Comparison of ENCODE assay signal across 11 cellular contexts in genomic region chr7:47852330-47853245, GRCh38.
DNase-seq lines count a peak whose midpoint lies in the region; ATAC-seq, FAIRE-seq and TF ChIP-seq lines count a peak whose summit lies in the region.
"Had no signal": no experiment of that assay in that cellular context is flagged by ENCODE, and none has a peak within 500 bp of the region (broad histone marks: within the 10 kb centered on the region; RNA-seq: fewer than 3 reads in every experiment).

No MANE protein-coding gene starts in this region.

- intact Hi-C loops in HepG2 (cut with micrococcal nuclease; ENCODE audit: unreplicated experiment) (no loop called here), right lobe of liver (cut with DNase I) (no loop called here)

- in situ Hi-C loops in HepG2 (cut with HindIII; ENCODE audit: extremely low pct_ligation_motif_present, low pct_unique_long_range_greater_than_20kb) = no loop called here

- no peak for TF ChIP-seq POLR2A in HepG2 (IDR thresholded peaks at IDR 0.05; ENCODE audit: insufficient read depth in 1 of 2, low read depth in 2 of 2, low read length in 2 of 2)
- TF ChIP-seq POLR2A in right lobe of liver (IDR thresholded peaks at IDR 0.05) = no peak

- H3K4me2 ChIP-seq in HepG2 (ENCODE audit: low read depth, low read length) = no peak overlapping the region

- CTCF ChIA-PET in HepG2 (lab: Yijun Ruan, JAX; ENCODE audit: low intra/inter-chr PET ratio, low total read pairs) = no interaction called here

- H3K27ac ChIP-seq in HepG2 (ENCODE audit: extremely low read length, insufficient read depth, low read length) (no peak overlapping the region), right lobe of liver (no peak overlapping the region)
- H3K27ac ChIP-seq: thoracic aorta had no signal

- no peak for FAIRE-seq in HepG2 (lab: Jason Lieb, UNC)

- no peaks in the 10 kb centered on the region for H4K20me1 ChIP-seq in HepG2 (ENCODE audit: insufficient read depth, low read length)

- H3K9me3 Mint-ChIP-seq in endothelial cell (ENCODE audit: unreplicated experiment) = no peaks in the 10 kb centered on the region
- no peaks in the 10 kb centered on the region for H3K9me3 Mint-ChIP-seq in naive thymus-derived CD8-positive, alpha-beta T cell

- peak; percentile 60 for ATAC-seq in HepG2
- ATAC-seq in right lobe of liver = no peak
- no peak for ATAC-seq in activated CD4-positive, CD25-positive, alpha-beta regulatory T cell treated with anti-CD3 and anti-CD28 coated beads, Interleukin-2, amount 50 U/mL, for 24 hours
- ATAC-seq in naive thymus-derived CD8-positive, alpha-beta T cell = no peak

- H3K36me3 Mint-ChIP-seq in endothelial cell (ENCODE audit: low read depth, unreplicated experiment) = no peaks in the 10 kb centered on the region
- H3K36me3 Mint-ChIP-seq in naive thymus-derived CD8-positive, alpha-beta T cell = no peaks in the 10 kb centered on the region

- no TSS peak for BruUV-seq in HepG2 (replicated peaks; lab: Mats Ljungman, UMichigan)

- H3K4me3 Mint-ChIP-seq in endothelial cell (ENCODE audit: unreplicated experiment) = no peak overlapping the region
- no peak overlapping the region for H3K4me3 Mint-ChIP-seq in naive thymus-derived CD8-positive, alpha-beta T cell

- TF ChIP-seq RAD21 in HepG2 (CRISPR knock-in tag; IDR thresholded peaks at IDR 0.05) = no peak

- POLR2A ChIA-PET in HepG2 (lab: Yijun Ruan, JAX) = no interaction called here
- POLR2A ChIA-PET in naive thymus-derived CD8-positive, alpha-beta T cell (lab: Charles Lee) = no interaction called here

- H3K9ac ChIP-seq in HepG2 (ENCODE audit: insufficient read depth, low read depth, low read length) = no peak overlapping the region

- H2AFZ ChIP-seq in HepG2 (ENCODE audit: low read length) = no peak overlapping the region

- no peaks in the 10 kb centered on the region for H3K4me1 Mint-ChIP-seq in endothelial cell (ENCODE audit: unreplicated experiment)
- H3K4me1 Mint-ChIP-seq in naive thymus-derived CD8-positive, alpha-beta T cell = no peaks in the 10 kb centered on the region

- H3K4me3 ChIP-seq in HepG2 (replicated peaks in 1 of 3; ENCODE audit: insufficient read depth in 1 of 3, low read depth in 2 of 3, low read length in 3 of 3) (no peak overlapping the region), right lobe of liver (no peak overlapping the region), LNCaP clone FGC (ENCODE audit: low read depth, low read length) (no peak overlapping the region)
- H3K4me3 ChIP-seq: thoracic aorta had no signal

- H3K36me3 ChIP-seq in HepG2 (replicated peaks in 1 of 2; ENCODE audit: control insufficient read depth in 1 of 2, insufficient read depth in 2 of 2, low read length in 2 of 2) (no peaks in the 10 kb centered on the region), right lobe of liver (no peaks in the 10 kb centered on the region)
- H3K36me3 ChIP-seq: thoracic aorta had no signal

- no peaks in the 10 kb centered on the region for H3K9me3 ChIP-seq in HepG2 (ENCODE audit: low read length)
- no peaks in the 10 kb centered on the region for H3K9me3 ChIP-seq in right lobe of liver
- H3K9me3 ChIP-seq: thoracic aorta had no signal

- DNase-seq in HepG2 (ENCODE audit: low spot score) = no peak
- DNase-seq in right lobe of liver = no peak
- DNase-seq in LNCaP clone FGC (ENCODE audit: low read depth) = no peak
- DNase-seq in endothelial cell (ENCODE audit: low spot score) = peak; percentile 14
- no peak for DNase-seq in RKO (ENCODE audit: low spot score)
- no peak for DNase-seq in activated CD4-positive, CD25-positive, alpha-beta regulatory T cell (lab: John Stamatoyannopoulos, UW)
- DNase-seq in naive thymus-derived CD8-positive, alpha-beta T cell = no peak
- DNase-seq: NCI-H2081 treated with DMSO at 0.1 percent for 48 hours, T-helper 1 cell had no signal

- TF ChIP-seq EP300 in HepG2 (IDR thresholded peaks at IDR 0.05; ENCODE audit: low read depth in 2 of 2, low read length in 2 of 2) (no peak), HepG2 (CRISPR knock-in tag; IDR thresholded peaks at IDR 0.05; ENCODE audit: borderline replicate concordance) (no peak)

- no peak overlapping the region for H3K27ac Mint-ChIP-seq in endothelial cell (ENCODE audit: unreplicated experiment)
- H3K27ac Mint-ChIP-seq in naive thymus-derived CD8-positive, alpha-beta T cell = no peak overlapping the region

- WGBS in HepG2 (ENCODE audit: low lambda C conversion rate) = 46% methylated on average over 9 of the region's 9 CpGs
- WGBS in right lobe of liver (ENCODE audit: insufficient coverage, low coverage, low lambda C conversion rate, missing lambda C conversion rate) = 96% methylated on average over 3 of the region's 9 CpGs

- H3K79me2 ChIP-seq in HepG2 (ENCODE audit: insufficient read depth, low read length) = no peaks in the 10 kb centered on the region

- peak; percentile 50 for TF ChIP-seq CTCF in HepG2 (CRISPR knock-in tag; IDR thresholded peaks at IDR 0.05)
- no peak for TF ChIP-seq CTCF in right lobe of liver (IDR thresholded peaks at IDR 0.05)
- peak; percentile 21; the same call in 1 of the 2 replicates for TF ChIP-seq CTCF in LNCaP clone FGC (IDR thresholded peaks at IDR 0.05; ENCODE audit: control insufficient read depth, extremely low read depth, insufficient read depth)
- no peak for TF ChIP-seq CTCF in endothelial cell (IDR thresholded peaks at IDR 0.05; ENCODE audit: unreplicated experiment)

- no peaks in the 10 kb centered on the region for H3K27me3 Mint-ChIP-seq in endothelial cell (ENCODE audit: unreplicated experiment)
- H3K27me3 Mint-ChIP-seq in naive thymus-derived CD8-positive, alpha-beta T cell = no peaks in the 10 kb centered on the region

- H3K4me1 ChIP-seq in HepG2 (ENCODE audit: insufficient read depth, low read length) = no peaks in the 10 kb centered on the region
- H3K4me1 ChIP-seq in right lobe of liver = no peaks in the 10 kb centered on the region

- peaks cover 0 to 6% of the 10 kb centered on the region in 2 experiments; a peak in 1 of 5 replicates for H3K27me3 ChIP-seq in HepG2 (ENCODE audit: control insufficient read depth in 1 of 2, insufficient read depth in 2 of 2, low read length in 2 of 2)
- H3K27me3 ChIP-seq in right lobe of liver = no peaks in the 10 kb centered on the region

TF ChIP-seq in HepG2, 621 proteins besides CTCF, POLR2A, EP300 and RAD21:
- no peak for TF ChIP-seq TRIM24 (CRISPR knock-in tag; IDR thresholded peaks at IDR 0.05)
- no peak for TF ChIP-seq YEATS2 (CRISPR knock-in tag; IDR thresholded peaks at IDR 0.05; ENCODE audit: borderline replicate concordance)
- no peak for TF ChIP-seq TARDBP (CRISPR knock-in tag; IDR thresholded peaks at IDR 0.05)
- peak; percentile 52 for TF ChIP-seq STAG1 (CRISPR knock-in tag; IDR thresholded peaks at IDR 0.05)
- no peak for TF ChIP-seq RERE (CRISPR knock-in tag; IDR thresholded peaks at IDR 0.05; ENCODE audit: low read depth)

Comparison
In these comparisons a context has a peak if more than half of its experiments do, and no peak if none do; other contexts are left out.
1. CTCF ChIP-seq: peak in HepG2 (single experiment) and LNCaP clone FGC (single experiment); none in right lobe of liver (0 of 4) and endothelial cell (single experiment).